In the genomic region with DNA sequence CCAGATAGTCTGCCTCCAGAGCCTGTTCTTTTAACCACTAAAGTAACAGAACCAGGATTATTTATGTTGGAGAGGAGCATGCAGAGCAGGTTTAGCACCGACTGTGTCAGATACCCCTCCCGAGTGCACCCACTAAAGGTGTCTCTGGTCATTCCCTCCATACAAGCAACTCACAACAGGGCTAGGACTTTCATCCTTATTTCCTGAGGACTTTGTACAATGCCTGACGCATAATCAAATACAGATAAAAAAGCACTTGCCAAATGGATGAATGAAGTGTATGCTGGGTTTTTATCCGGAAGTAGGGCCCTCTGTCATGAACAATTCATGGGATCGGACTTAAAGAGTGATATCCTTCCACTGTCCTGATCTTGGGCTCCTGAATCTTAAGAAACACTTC, we compare ENCODE assay signal across 30 cellular contexts.
"Had no signal": no experiment of that assay in that cellular context is flagged by ENCODE, and none has a peak within 500 bp of the region (broad histone marks: within the 10 kb centered on the region; RNA-seq: fewer than 3 reads in every experiment).

No MANE protein-coding gene starts in this region.

- DNase-seq: central memory CD4-positive, alpha-beta T cell; effector memory CD8-positive, alpha-beta T cell; erythroblast; esophagus squamous epithelium; foreskin melanocyte; glutamatergic neuron; heart right ventricle; hippocampal formation; left cardiac atrium; left ventricle myocardium superior; natural killer cell; occipital lobe; pancreas; retina; stimulated activated CD4-positive, alpha-beta T cell treated with anti-CD3 and anti-CD28 coated beads, Interleukin-2, amount 100 ng/mL, for 24 hours; stimulated activated CD4-positive, alpha-beta T cell treated with anti-CD3 and anti-CD28 coated beads, Interleukin-4, amount 100 ng/mL, for 24 hours; stimulated activated naive CD4-positive, alpha-beta T cell treated with Interleukin-2 at 50 U/mL for 16 hours; substantia nigra; testis; tibial artery; upper lobe of left lung had no signal

- FAIRE-seq: colon, endometrium, islet of Langerhans, pancreas, urothelium cell line had no signal

- H3K36me3 ChIP-seq: esophagus squamous epithelium, heart right ventricle, pancreas, tibial artery, upper lobe of left lung had no signal

- H3K4me3 ChIP-seq: esophagus squamous epithelium, heart right ventricle, lung, pancreas, testis, tibial artery, upper lobe of left lung had no signal

- ATAC-seq: left cardiac atrium, left ventricle myocardium superior, natural killer cell, pancreas, sciatic nerve had no signal

- H3K36me3 Mint-ChIP-seq: stimulated activated effector memory CD8-positive, alpha-beta T cell treated with anti-CD3 and anti-CD28 coated beads, Interleukin-12 subunit alpha, Interleukin-12 subunit beta, amount 100 ng/mL, for 72 hours had no signal

- H3K4me3 Mint-ChIP-seq: dendritic cell treated with granulocyte-macrophage colony-stimulating factor and Interleukin-4, amounts not matched to agents 40 ng/mL and 50 ng/mL, for 4 days; effector memory CD8-positive, alpha-beta T cell; memory B cell; natural killer cell; stimulated activated effector memory CD8-positive, alpha-beta T cell treated with anti-CD3 and anti-CD28 coated beads, Interleukin-12 subunit alpha, Interleukin-12 subunit beta, amount 100 ng/mL, for 72 hours had no signal

- H3K27ac Mint-ChIP-seq: dendritic cell treated with granulocyte-macrophage colony-stimulating factor and Interleukin-4, amounts not matched to agents 40 ng/mL and 50 ng/mL, for 4 days; effector memory CD8-positive, alpha-beta T cell; stimulated activated effector memory CD8-positive, alpha-beta T cell treated with anti-CD3 and anti-CD28 coated beads, Interleukin-12 subunit alpha, Interleukin-12 subunit beta, amount 100 ng/mL, for 72 hours had no signal

- H3K9me3 ChIP-seq: esophagus squamous epithelium, pancreas, testis, tibial artery, upper lobe of left lung had no signal

- H3K27me3 ChIP-seq: esophagus squamous epithelium, heart right ventricle, pancreas, testis, tibial artery, upper lobe of left lung had no signal

- H3K4me1 ChIP-seq: testis had no signal

- H3K27ac ChIP-seq: esophagus squamous epithelium, heart right ventricle, pancreas, testis, tibial artery, upper lobe of left lung had no signal

- H3K27me3 Mint-ChIP-seq: dendritic cell treated with granulocyte-macrophage colony-stimulating factor and Interleukin-4, amounts not matched to agents 40 ng/mL and 50 ng/mL, for 4 days; effector memory CD8-positive, alpha-beta T cell; memory B cell had no signal
